ENCODE assay signal across 1 cellular context in the genomic region with DNA sequence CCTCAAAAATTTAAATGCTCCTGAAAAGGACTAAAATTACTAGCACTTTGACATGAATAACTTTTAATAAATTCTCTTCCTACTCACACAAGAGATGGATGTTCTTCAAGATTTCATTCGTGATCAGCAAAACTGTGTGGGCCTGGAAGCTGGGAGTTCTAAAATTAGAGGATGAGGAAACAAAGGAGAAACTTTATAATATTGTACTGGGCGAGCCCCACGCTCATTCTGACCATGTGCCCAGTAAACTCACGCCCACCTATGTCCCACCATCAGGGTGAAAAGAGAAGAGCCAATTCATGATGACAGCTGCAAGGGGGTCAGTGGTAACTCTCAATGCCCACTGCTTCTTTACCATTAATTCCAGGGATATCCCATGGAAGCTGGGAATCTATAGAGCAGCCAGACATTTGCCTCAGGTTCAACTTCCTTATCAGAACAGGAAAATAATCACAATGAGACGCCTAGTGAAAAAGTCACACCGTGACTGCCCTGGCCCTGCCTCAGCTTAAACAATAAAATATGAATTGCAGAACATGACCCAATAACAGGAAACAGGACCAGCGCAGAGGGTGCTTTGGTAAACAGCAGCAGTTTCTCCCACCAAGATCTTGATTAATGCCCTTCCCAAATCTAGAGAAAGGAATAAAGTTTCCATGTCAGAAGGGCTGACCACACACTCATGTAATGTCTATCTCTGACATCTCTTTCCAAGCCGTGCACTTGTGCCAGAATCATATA.
TF ChIP-seq lines count a peak whose summit lies in the region.

No MANE protein-coding gene starts in this region.

TF ChIP-seq in endothelial cell of umbilical vein, 7 proteins besides CTCF, POLR2A, EP300 and RAD21 (continued from another document):
- TF ChIP-seq GATA2 (IDR thresholded peaks at IDR 0.05; ENCODE audit: insufficient read depth, insufficient read length, low read depth, low read length): peak; percentile 53
- no peak for TF ChIP-seq EZH2 (IDR thresholded peaks at IDR 0.05; ENCODE audit: borderline replicate concordance, low read depth, low read length, severe bottlenecking)
TF ChIP-seq in endothelial cell of umbilical vein: peak in this region for 2.
